Comparison of ENCODE assay signal across 1 cellular context in genomic region chr6:26172496-26172958, GRCh38.
TF ChIP-seq lines count a peak whose summit lies in the region.

No MANE protein-coding gene starts in this region.

TF ChIP-seq in IMR-90, 13 proteins besides CTCF, POLR2A, EP300 and RAD21 (continued from another document):
- TF ChIP-seq SMC3 (IDR thresholded peaks at IDR 0.05; ENCODE audit: low read depth, low read length): no peak
- TF ChIP-seq CEBPB (IDR thresholded peaks at IDR 0.05; ENCODE audit: low read depth, low read length): no peak
- no peak for TF ChIP-seq FOS (IDR thresholded peaks at IDR 0.05; ENCODE audit: low read depth, low read length)
TF ChIP-seq in IMR-90: peak in this region for 0.
